In genomic region chrX:40772290-40772689, GRCh38 we compare ENCODE assay signal across 25 cellular contexts. TPM values are rescaled to one million over a fixed set of nuclear protein-coding genes. Genes with fewer than 3 reads are reported as not detected.
A peak's percentile ranks its signal among the peaks of the same experiment; 100 is the strongest.
DNase-seq lines count a peak whose midpoint lies in the region; ATAC-seq, FAIRE-seq and TF ChIP-seq lines count a peak whose summit lies in the region.
"Had no signal": no experiment of that assay in that cellular context is flagged by ENCODE, and none has a peak within 500 bp of the region (broad histone marks: within the 10 kb centered on the region; RNA-seq: fewer than 3 reads in every experiment).

No MANE protein-coding gene starts in this region.

- H3K9me3 ChIP-seq in fibroblast of lung (ENCODE audit: control insufficient read depth, insufficient read depth, low read depth, low read length): no peaks in the 10 kb centered on the region
- H3K9me3 ChIP-seq in upper lobe of right lung: no peaks in the 10 kb centered on the region
- H3K9me3 ChIP-seq: sigmoid colon, testis had no signal

- H3K9ac ChIP-seq in fibroblast of lung (ENCODE audit: insufficient read depth, low read length): no peak overlapping the region
- H3K9ac ChIP-seq: KMS-11 had no signal

- no peaks in the 10 kb centered on the region for H3K79me2 ChIP-seq in fibroblast of lung (ENCODE audit: control insufficient read depth, insufficient read depth, low read length)

- H3K4me3 ChIP-seq in fibroblast of lung (replicated peaks in 1 of 4; ENCODE audit: control extremely low read depth in 1 of 4, insufficient read depth in 1 of 4, low read depth in 3 of 4, low read length in 4 of 4) (no peak overlapping the region), upper lobe of right lung (no peak overlapping the region)
- H3K4me3 ChIP-seq: sigmoid colon, SK-N-MC, testis had no signal

- H3K4me1 ChIP-seq in fibroblast of lung (ENCODE audit: control insufficient read depth, extremely low read depth, insufficient read depth, low read length) (no peaks in the 10 kb centered on the region), upper lobe of right lung (no peaks in the 10 kb centered on the region)
- H3K4me1 ChIP-seq: sigmoid colon, testis had no signal

- peak; percentile 52 for FAIRE-seq in RCC 7860 (lab: Jason Lieb, UNC)
- FAIRE-seq: TTC549 had no signal

- no peak overlapping the region for H2AFZ ChIP-seq in fibroblast of lung (ENCODE audit: low read length)

- H3K27me3 ChIP-seq in fibroblast of lung (ENCODE audit: control insufficient read depth, insufficient read depth, low read length) (no peaks in the 10 kb centered on the region), upper lobe of right lung (no peaks in the 10 kb centered on the region)
- H3K27me3 ChIP-seq: sigmoid colon, testis had no signal

- intact Hi-C loops in upper lobe of right lung (cut with DNase I): no loop called here

- DNase-seq in DMS53 (lab: John Stamatoyannopoulos, UW) (peak; percentile 9), DMS53 treated with DMSO at 0.1 percent for 48 hours (lab: John Stamatoyannopoulos, UW; ENCODE audit: unreplicated experiment) (no peak), RCC 7860 (ENCODE audit: low spot score) (peak; percentile 49), fibroblast of lung (ENCODE audit: low read depth in 2 of 2) (peak; percentile 27 to 84), upper lobe of right lung (no peak), globus pallidus (ENCODE audit: low spot score) (no peak)
- DNase-seq: activated CD4-positive, alpha-beta T cell treated with anti-CD3 and anti-CD28 coated beads, Interleukin-2, amount 50 U/mL, for 48 hours; activated naive CD8-positive, alpha-beta T cell treated with anti-CD3 and anti-CD28 coated beads for 36 hours; activated T-cell treated with anti-CD3 and anti-CD28 coated beads, Interleukin-2, amount 50 U/mL, for 24 hours; CD8-positive, alpha-beta T cell; central memory CD4-positive, alpha-beta T cell; glutamatergic neuron; immature natural killer cell; midbrain; NCI-H510A treated with DMSO at 0.1 percent for 48 hours; sigmoid colon; stimulated activated CD4-positive, alpha-beta T cell treated with anti-CD3 and anti-CD28 coated beads, Interleukin-4, amount 100 ng/mL, for 1 hour; stimulated activated CD8-positive, alpha-beta memory T cell treated with anti-CD3 and anti-CD28 coated beads, Interleukin-4, amount 100 ng/mL, for 48 hours; testis had no signal

- H4K20me1 ChIP-seq in fibroblast of lung (ENCODE audit: control insufficient read depth, extremely low read depth, insufficient read depth, low read length): no peaks in the 10 kb centered on the region

- TF ChIP-seq CTCF in fibroblast of lung (conservative IDR thresholded peaks at IDR 0.05 in 1 of 2, IDR thresholded peaks at IDR 0.05 in 1 of 2; ENCODE audit: low read depth in 1 of 2, low read length in 2 of 2) (no peak), upper lobe of right lung (IDR thresholded peaks at IDR 0.05) (no peak)

- H3K36me3 ChIP-seq in fibroblast of lung (ENCODE audit: control insufficient read depth, insufficient read depth, low read length) (no peaks in the 10 kb centered on the region), upper lobe of right lung (no peaks in the 10 kb centered on the region)
- H3K36me3 ChIP-seq: sigmoid colon had no signal

- ATAC-seq in upper lobe of right lung (peak; percentile 24), GM19351 (IDR thresholded peaks at IDR 0.05; ENCODE audit: unreplicated experiment) (no peak), HG03442 (IDR thresholded peaks at IDR 0.05; ENCODE audit: unreplicated experiment) (no peak)
- ATAC-seq: CD8-positive, alpha-beta T cell had no signal

- H3K27ac ChIP-seq in fibroblast of lung (ENCODE audit: insufficient read depth, low read length): no peak overlapping the region
- H3K27ac ChIP-seq in upper lobe of right lung: no peak overlapping the region
- H3K27ac ChIP-seq: 22Rv1, KMS-11, sigmoid colon, SK-N-MC, testis had no signal

- no peak overlapping the region for H3K4me2 ChIP-seq in fibroblast of lung (ENCODE audit: extremely low read depth, insufficient read depth, low read length)
- H3K4me2 ChIP-seq: KMS-11 had no signal

RNA-seq across cellular contexts. Expression of gene MED14, which starts 36.9 kb away (rescaled TPM):
- total RNA-seq in fibroblast of lung (8.5 and 18.3 TPM in 2 replicates), upper lobe of right lung (35.2 TPM)
- 26.6 and 31.3 TPM in 2 replicates for polyA plus RNA-seq in fibroblast of lung
- 15.8 and 20.6 TPM in 2 replicates for polyA plus RNA-seq in fibroblast of lung (2012)
- polyA minus RNA-seq in fibroblast of lung (ENCODE audit: low replicate concordance): 60.7 and 71.2 TPM in 2 replicates

Comparison
In these comparisons a context has a peak if more than half of its experiments do, and no peak if none do; other contexts are left out.
1. DNase-seq: peak in DMS53 (single experiment), RCC 7860 (single experiment) and fibroblast of lung (2 of 2); none in DMS53 treated with DMSO at 0.1 percent for 48 hours (single experiment), upper lobe of right lung (single experiment) and globus pallidus (single experiment).